Comparison of ENCODE assay signal across 8 cellular contexts in genomic region chr18:35040638-35040987, GRCh38. TPM values are rescaled to one million over a fixed set of nuclear protein-coding genes. Genes with fewer than 3 reads are reported as not detected.
A peak's percentile ranks its signal among the peaks of the same experiment; 100 is the strongest.
DNase-seq lines count a peak whose midpoint lies in the region; ATAC-seq and TF ChIP-seq lines count a peak whose summit lies in the region.

No MANE protein-coding gene starts in this region.

- no peaks in the 10 kb centered on the region for H3K27me3 Mint-ChIP-seq in nephron progenitor cell (ENCODE audit: low read depth, poor library complexity)

- H3K4me1 ChIP-seq in BE2C: peaks cover 5% of the 10 kb centered on the region

- ATAC-seq in HG03571 (IDR thresholded peaks at IDR 0.05; ENCODE audit: unreplicated experiment): no peak

- H3K4me3 Mint-ChIP-seq in nephron progenitor cell: peak overlapping the region; percentile 99

- H3K4me1 Mint-ChIP-seq in nephron progenitor cell: peaks cover 86% of the 10 kb centered on the region

- H3K4me3 ChIP-seq in BE2C (ENCODE audit: low read depth, low read length) (peak overlapping the region; percentile 44), LNCaP clone FGC (ENCODE audit: low read depth, low read length) (peak overlapping the region; percentile 76), coronary artery (peak overlapping the region; percentile 81)

- DNase-seq in BE2C (no peak), LNCaP clone FGC (ENCODE audit: low read depth) (no peak), coronary artery (ENCODE audit: low spot score) (no peak), nephron progenitor cell (no peak), NCI-H2196 treated with DMSO at 0.1 percent for 48 hours (lab: John Stamatoyannopoulos, UW; ENCODE audit: unreplicated experiment) (no peak), DMS53 (lab: John Stamatoyannopoulos, UW) (no peak), NCI-H1105 (lab: John Stamatoyannopoulos, UW) (no peak)

- TF ChIP-seq CTCF in BE2C (IDR thresholded peaks at IDR 0.05; ENCODE audit: low read depth, low read length) (no peak), LNCaP clone FGC (IDR thresholded peaks at IDR 0.05; ENCODE audit: control insufficient read depth, extremely low read depth, insufficient read depth) (no peak), coronary artery (IDR thresholded peaks at IDR 0.05) (no peak), nephron progenitor cell (IDR thresholded peaks at IDR 0.05) (no peak)

- H3K9me3 Mint-ChIP-seq in nephron progenitor cell: peaks cover 7% of the 10 kb centered on the region

- H3K27me3 ChIP-seq in BE2C: no peaks in the 10 kb centered on the region

- H3K36me3 ChIP-seq in BE2C: no peaks in the 10 kb centered on the region

- H3K36me3 Mint-ChIP-seq in nephron progenitor cell (ENCODE audit: low read depth): peaks cover 2% of the 10 kb centered on the region

- H3K9me3 ChIP-seq in BE2C: no peaks in the 10 kb centered on the region

- H3K27ac Mint-ChIP-seq in nephron progenitor cell: peak overlapping the region; percentile 99

- peak overlapping the region; percentile 72 to 86 for H3K27ac ChIP-seq in coronary artery

RNA-seq across cellular contexts. Expression of gene MAPRE2, which starts 0.6 kb away (rescaled TPM):
- polyA plus RNA-seq in BE2C (2012; ENCODE audit: insufficient read depth, insufficient read length, low read depth): 42.2 TPM
